ENCODE assay signal across 1 cellular context in the genomic region with DNA sequence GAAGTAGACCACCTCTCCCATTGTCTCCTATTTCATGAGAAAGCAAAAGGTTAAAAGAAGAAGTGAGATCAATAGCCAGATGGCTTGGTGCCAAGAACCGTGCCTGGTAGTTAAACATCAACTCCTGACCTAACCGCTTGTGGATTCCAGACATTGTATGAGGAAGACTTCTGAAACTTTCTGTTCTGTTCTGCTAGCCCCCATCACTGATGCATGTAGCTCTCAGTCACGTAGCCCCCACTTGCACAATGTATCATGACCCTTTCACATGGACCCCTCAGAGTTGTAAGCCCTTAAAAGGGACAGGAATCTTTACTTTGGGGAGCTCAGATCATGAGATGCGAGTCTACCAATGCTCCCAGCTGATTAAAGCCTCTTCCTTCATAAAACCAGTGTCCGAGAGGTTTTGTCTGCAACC.
A peak's percentile ranks its signal among the peaks of the same experiment; 100 is the strongest.
TF ChIP-seq lines count a peak whose summit lies in the region.

No MANE protein-coding gene starts in this region.

TF ChIP-seq in GM12878, 131 proteins besides CTCF, POLR2A, EP300 and RAD21 (continued from another document and continues in another):
- TF ChIP-seq, protein P1, sequence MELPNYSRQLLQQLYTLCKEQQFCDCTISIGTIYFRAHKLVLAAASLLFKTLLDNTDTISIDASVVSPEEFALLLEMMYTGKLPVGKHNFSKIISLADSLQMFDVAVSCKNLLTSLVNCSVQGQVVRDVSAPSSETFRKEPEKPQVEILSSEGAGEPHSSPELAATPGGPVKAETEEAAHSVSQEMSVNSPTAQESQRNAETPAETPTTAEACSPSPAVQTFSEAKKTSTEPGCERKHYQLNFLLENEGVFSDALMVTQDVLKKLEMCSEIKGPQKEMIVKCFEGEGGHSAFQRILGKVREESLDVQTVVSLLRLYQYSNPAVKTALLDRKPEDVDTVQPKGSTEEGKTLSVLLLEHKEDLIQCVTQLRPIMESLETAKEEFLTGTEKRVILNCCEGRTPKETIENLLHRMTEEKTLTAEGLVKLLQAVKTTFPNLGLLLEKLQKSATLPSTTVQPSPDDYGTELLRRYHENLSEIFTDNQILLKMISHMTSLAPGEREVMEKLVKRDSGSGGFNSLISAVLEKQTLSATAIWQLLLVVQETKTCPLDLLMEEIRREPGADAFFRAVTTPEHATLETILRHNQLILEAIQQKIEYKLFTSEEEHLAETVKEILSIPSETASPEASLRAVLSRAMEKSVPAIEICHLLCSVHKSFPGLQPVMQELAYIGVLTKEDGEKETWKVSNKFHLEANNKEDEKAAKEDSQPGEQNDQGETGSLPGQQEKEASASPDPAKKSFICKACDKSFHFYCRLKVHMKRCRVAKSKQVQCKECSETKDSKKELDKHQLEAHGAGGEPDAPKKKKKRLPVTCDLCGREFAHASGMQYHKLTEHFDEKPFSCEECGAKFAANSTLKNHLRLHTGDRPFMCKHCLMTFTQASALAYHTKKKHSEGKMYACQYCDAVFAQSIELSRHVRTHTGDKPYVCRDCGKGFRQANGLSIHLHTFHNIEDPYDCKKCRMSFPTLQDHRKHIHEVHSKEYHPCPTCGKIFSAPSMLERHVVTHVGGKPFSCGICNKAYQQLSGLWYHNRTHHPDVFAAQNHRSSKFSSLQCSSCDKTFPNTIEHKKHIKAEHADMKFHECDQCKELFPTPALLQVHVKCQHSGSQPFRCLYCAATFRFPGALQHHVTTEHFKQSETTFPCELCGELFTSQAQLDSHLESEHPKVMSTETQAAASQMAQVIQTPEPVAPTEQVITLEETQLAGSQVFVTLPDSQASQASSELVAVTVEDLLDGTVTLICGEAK (IDR thresholded peaks at IDR 0.05; ENCODE audit: borderline replicate concordance): no peak; the same call in 1 of the 2 replicates
- no peak for TF ChIP-seq POLR2AphosphoS5 (IDR thresholded peaks at IDR 0.05; ENCODE audit: low read length)
- 0 out of 2 replicates have a peak, but pooled peaks have one; percentile 31 for TF ChIP-seq IRF4 (IDR thresholded peaks at IDR 0.05; ENCODE audit: low read depth, low read length)
- TF ChIP-seq ZZZ3 (IDR thresholded peaks at IDR 0.05; ENCODE audit: control insufficient read depth, insufficient read length, low read depth): no peak
- 0 out of 2 replicates have a peak, but pooled peaks have one; percentile 10 for TF ChIP-seq RCOR1 (conservative IDR thresholded peaks at IDR 0.05; ENCODE audit: low read depth, low read length)
- TF ChIP-seq, protein P2, sequence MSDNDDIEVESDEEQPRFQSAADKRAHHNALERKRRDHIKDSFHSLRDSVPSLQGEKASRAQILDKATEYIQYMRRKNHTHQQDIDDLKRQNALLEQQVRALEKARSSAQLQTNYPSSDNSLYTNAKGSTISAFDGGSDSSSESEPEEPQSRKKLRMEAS (IDR thresholded peaks at IDR 0.05; ENCODE audit: low read depth, low read length): no peak
- TF ChIP-seq, protein P3, sequence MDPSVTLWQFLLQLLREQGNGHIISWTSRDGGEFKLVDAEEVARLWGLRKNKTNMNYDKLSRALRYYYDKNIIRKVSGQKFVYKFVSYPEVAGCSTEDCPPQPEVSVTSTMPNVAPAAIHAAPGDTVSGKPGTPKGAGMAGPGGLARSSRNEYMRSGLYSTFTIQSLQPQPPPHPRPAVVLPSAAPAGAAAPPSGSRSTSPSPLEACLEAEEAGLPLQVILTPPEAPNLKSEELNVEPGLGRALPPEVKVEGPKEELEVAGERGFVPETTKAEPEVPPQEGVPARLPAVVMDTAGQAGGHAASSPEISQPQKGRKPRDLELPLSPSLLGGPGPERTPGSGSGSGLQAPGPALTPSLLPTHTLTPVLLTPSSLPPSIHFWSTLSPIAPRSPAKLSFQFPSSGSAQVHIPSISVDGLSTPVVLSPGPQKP (IDR thresholded peaks at IDR 0.05; ENCODE audit: low read depth, low read length): no peak
- no peak for TF ChIP-seq KAT2A (conservative IDR thresholded peaks at IDR 0.05; ENCODE audit: control insufficient read depth, low read depth, low read length)
- no peak for TF ChIP-seq NFYA (IDR thresholded peaks at IDR 0.05; ENCODE audit: borderline replicate concordance, low read depth, low read length)
- no peak for TF ChIP-seq RELA (IDR thresholded peaks at IDR 0.05; ENCODE audit: borderline replicate concordance, partially characterized antibody)
- no peak for TF ChIP-seq ZSCAN29 (IDR thresholded peaks at IDR 0.05)
- peak; percentile 74 for TF ChIP-seq ATF7 (IDR thresholded peaks at IDR 0.05; ENCODE audit: low read depth)
- TF ChIP-seq, protein P4, sequence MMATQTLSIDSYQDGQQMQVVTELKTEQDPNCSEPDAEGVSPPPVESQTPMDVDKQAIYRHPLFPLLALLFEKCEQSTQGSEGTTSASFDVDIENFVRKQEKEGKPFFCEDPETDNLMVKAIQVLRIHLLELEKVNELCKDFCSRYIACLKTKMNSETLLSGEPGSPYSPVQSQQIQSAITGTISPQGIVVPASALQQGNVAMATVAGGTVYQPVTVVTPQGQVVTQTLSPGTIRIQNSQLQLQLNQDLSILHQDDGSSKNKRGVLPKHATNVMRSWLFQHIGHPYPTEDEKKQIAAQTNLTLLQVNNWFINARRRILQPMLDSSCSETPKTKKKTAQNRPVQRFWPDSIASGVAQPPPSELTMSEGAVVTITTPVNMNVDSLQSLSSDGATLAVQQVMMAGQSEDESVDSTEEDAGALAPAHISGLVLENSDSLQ (IDR thresholded peaks at IDR 0.05): no peak
- TF ChIP-seq, protein P5, sequence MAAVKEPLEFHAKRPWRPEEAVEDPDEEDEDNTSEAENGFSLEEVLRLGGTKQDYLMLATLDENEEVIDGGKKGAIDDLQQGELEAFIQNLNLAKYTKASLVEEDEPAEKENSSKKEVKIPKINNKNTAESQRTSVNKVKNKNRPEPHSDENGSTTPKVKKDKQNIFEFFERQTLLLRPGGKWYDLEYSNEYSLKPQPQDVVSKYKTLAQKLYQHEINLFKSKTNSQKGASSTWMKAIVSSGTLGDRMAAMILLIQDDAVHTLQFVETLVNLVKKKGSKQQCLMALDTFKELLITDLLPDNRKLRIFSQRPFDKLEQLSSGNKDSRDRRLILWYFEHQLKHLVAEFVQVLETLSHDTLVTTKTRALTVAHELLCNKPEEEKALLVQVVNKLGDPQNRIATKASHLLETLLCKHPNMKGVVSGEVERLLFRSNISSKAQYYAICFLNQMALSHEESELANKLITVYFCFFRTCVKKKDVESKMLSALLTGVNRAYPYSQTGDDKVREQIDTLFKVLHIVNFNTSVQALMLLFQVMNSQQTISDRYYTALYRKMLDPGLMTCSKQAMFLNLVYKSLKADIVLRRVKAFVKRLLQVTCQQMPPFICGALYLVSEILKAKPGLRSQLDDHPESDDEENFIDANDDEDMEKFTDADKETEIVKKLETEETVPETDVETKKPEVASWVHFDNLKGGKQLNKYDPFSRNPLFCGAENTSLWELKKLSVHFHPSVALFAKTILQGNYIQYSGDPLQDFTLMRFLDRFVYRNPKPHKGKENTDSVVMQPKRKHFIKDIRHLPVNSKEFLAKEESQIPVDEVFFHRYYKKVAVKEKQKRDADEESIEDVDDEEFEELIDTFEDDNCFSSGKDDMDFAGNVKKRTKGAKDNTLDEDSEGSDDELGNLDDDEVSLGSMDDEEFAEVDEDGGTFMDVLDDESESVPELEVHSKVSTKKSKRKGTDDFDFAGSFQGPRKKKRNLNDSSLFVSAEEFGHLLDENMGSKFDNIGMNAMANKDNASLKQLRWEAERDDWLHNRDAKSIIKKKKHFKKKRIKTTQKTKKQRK (IDR thresholded peaks at IDR 0.05; ENCODE audit: low read depth, low read length): no peak
- no peak for TF ChIP-seq KLF5 (IDR thresholded peaks at IDR 0.05; ENCODE audit: partially characterized antibody)
- TF ChIP-seq, protein P6, sequence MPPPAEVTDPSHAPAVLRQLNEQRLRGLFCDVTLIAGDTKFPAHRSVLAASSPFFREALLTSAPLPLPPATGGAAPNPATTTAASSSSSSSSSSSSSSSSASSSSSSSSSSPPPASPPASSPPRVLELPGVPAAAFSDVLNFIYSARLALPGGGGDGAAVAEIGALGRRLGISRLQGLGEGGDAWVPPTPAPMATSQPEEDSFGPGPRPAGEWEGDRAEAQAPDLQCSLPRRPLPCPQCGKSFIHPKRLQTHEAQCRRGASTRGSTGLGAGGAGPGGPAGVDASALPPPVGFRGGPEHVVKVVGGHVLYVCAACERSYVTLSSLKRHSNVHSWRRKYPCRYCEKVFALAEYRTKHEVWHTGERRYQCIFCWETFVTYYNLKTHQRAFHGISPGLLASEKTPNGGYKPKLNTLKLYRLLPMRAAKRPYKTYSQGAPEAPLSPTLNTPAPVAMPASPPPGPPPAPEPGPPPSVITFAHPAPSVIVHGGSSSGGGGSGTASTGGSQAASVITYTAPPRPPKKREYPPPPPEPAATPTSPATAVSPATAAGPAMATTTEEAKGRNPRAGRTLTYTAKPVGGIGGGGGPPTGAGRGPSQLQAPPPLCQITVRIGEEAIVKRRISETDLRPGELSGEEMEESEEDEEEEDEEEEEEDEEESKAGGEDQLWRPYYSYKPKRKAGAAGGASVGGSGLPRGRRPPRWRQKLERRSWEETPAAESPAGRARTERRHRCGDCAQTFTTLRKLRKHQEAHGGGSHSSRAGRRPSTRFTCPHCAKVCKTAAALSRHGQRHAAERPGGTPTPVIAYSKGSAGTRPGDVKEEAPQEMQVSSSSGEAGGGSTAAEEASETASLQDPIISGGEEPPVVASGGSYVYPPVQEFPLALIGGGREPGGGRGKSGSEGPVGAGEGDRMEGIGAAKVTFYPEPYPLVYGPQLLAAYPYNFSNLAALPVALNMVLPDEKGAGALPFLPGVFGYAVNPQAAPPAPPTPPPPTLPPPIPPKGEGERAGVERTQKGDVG (CRISPR knock-in tag; IDR thresholded peaks at IDR 0.05): no peak
- TF ChIP-seq SMAD1 (IDR thresholded peaks at IDR 0.05; ENCODE audit: low read depth, partially characterized antibody): peak; percentile 100
- TF ChIP-seq, protein P7, sequence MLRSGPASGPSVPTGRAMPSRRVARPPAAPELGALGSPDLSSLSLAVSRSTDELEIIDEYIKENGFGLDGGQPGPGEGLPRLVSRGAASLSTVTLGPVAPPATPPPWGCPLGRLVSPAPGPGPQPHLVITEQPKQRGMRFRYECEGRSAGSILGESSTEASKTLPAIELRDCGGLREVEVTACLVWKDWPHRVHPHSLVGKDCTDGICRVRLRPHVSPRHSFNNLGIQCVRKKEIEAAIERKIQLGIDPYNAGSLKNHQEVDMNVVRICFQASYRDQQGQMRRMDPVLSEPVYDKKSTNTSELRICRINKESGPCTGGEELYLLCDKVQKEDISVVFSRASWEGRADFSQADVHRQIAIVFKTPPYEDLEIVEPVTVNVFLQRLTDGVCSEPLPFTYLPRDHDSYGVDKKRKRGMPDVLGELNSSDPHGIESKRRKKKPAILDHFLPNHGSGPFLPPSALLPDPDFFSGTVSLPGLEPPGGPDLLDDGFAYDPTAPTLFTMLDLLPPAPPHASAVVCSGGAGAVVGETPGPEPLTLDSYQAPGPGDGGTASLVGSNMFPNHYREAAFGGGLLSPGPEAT (IDR thresholded peaks at IDR 0.05; ENCODE audit: low read depth): no peak; the same call in none of the 2 replicates
- TF ChIP-seq, protein P8, sequence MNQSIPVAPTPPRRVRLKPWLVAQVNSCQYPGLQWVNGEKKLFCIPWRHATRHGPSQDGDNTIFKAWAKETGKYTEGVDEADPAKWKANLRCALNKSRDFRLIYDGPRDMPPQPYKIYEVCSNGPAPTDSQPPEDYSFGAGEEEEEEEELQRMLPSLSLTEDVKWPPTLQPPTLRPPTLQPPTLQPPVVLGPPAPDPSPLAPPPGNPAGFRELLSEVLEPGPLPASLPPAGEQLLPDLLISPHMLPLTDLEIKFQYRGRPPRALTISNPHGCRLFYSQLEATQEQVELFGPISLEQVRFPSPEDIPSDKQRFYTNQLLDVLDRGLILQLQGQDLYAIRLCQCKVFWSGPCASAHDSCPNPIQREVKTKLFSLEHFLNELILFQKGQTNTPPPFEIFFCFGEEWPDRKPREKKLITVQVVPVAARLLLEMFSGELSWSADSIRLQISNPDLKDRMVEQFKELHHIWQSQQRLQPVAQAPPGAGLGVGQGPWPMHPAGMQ (IDR thresholded peaks at IDR 0.05; ENCODE audit: borderline replicate concordance): no peak
- TF ChIP-seq, protein P9, sequence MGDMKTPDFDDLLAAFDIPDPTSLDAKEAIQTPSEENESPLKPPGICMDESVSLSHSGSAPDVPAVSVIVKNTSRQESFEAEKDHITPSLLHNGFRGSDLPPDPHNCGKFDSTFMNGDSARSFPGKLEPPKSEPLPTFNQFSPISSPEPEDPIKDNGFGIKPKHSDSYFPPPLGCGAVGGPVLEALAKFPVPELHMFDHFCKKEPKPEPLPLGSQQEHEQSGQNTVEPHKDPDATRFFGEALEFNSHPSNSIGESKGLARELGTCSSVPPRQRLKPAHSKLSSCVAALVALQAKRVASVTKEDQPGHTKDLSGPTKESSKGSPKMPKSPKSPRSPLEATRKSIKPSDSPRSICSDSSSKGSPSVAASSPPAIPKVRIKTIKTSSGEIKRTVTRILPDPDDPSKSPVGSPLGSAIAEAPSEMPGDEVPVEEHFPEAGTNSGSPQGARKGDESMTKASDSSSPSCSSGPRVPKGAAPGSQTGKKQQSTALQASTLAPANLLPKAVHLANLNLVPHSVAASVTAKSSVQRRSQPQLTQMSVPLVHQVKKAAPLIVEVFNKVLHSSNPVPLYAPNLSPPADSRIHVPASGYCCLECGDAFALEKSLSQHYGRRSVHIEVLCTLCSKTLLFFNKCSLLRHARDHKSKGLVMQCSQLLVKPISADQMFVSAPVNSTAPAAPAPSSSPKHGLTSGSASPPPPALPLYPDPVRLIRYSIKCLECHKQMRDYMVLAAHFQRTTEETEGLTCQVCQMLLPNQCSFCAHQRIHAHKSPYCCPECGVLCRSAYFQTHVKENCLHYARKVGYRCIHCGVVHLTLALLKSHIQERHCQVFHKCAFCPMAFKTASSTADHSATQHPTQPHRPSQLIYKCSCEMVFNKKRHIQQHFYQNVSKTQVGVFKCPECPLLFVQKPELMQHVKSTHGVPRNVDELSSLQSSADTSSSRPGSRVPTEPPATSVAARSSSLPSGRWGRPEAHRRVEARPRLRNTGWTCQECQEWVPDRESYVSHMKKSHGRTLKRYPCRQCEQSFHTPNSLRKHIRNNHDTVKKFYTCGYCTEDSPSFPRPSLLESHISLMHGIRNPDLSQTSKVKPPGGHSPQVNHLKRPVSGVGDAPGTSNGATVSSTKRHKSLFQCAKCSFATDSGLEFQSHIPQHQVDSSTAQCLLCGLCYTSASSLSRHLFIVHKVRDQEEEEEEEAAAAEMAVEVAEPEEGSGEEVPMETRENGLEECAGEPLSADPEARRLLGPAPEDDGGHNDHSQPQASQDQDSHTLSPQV (IDR thresholded peaks at IDR 0.05): no peak
- TF ChIP-seq, protein P10, sequence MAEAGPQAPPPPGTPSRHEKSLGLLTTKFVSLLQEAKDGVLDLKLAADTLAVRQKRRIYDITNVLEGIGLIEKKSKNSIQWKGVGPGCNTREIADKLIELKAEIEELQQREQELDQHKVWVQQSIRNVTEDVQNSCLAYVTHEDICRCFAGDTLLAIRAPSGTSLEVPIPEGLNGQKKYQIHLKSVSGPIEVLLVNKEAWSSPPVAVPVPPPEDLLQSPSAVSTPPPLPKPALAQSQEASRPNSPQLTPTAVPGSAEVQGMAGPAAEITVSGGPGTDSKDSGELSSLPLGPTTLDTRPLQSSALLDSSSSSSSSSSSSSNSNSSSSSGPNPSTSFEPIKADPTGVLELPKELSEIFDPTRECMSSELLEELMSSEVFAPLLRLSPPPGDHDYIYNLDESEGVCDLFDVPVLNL (IDR thresholded peaks at IDR 0.05; ENCODE audit: low read depth, low read length): no peak
- no peak for TF ChIP-seq PAX8 (IDR thresholded peaks at IDR 0.05)
- no peak for TF ChIP-seq CBFB (IDR thresholded peaks at IDR 0.05; ENCODE audit: low read depth)
- no peak for TF ChIP-seq SMC3 (IDR thresholded peaks at IDR 0.05; ENCODE audit: borderline replicate concordance, low read length)
- peak; percentile 40; the same call in 1 of the 2 replicates for TF ChIP-seq DPF2 (IDR thresholded peaks at IDR 0.05)
- TF ChIP-seq, protein P11, sequence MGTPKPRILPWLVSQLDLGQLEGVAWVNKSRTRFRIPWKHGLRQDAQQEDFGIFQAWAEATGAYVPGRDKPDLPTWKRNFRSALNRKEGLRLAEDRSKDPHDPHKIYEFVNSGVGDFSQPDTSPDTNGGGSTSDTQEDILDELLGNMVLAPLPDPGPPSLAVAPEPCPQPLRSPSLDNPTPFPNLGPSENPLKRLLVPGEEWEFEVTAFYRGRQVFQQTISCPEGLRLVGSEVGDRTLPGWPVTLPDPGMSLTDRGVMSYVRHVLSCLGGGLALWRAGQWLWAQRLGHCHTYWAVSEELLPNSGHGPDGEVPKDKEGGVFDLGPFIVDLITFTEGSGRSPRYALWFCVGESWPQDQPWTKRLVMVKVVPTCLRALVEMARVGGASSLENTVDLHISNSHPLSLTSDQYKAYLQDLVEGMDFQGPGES (IDR thresholded peaks at IDR 0.05): no peak
